2 cellular contexts compared by ENCODE assay signal in the genomic region with DNA sequence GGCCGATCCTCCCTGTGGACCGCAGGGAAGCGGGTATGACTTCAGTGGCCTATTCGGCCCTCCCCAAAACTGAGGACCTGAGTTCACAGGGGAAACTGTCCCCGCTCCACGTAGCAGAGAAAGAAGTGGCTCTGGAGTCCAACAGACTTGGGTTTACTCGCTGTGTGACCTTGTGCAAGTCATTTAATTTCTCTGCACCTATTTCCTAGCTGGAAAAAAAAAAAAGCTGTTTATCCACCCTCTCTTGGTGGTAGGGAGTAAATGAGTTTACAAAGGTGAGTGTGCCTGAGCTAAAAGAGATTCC.
TF ChIP-seq lines count a peak whose summit lies in the region.

No MANE protein-coding gene starts in this region.

TF ChIP-seq in A549, 52 proteins besides CTCF, POLR2A, EP300 and RAD21:
- TF ChIP-seq SREBF2 (IDR thresholded peaks at IDR 0.05) = no peak
- TF ChIP-seq ZNF302 (CRISPR knock-in tag; IDR thresholded peaks at IDR 0.05) = no peak
- no peak for TF ChIP-seq HEYL (CRISPR knock-in tag; IDR thresholded peaks at IDR 0.05)
- TF ChIP-seq HOXB13 (CRISPR knock-in tag; IDR thresholded peaks at IDR 0.05; ENCODE audit: low read depth) = no peak
- TF ChIP-seq MAZ (IDR thresholded peaks at IDR 0.05; ENCODE audit: borderline replicate concordance, low read depth, low read length) = no peak
- no peak for TF ChIP-seq ZFP36 (IDR thresholded peaks at IDR 0.05; ENCODE audit: borderline replicate concordance, partially characterized antibody)
- TF ChIP-seq FOSB (CRISPR knock-in tag; IDR thresholded peaks at IDR 0.05) = no peak
- no peak for TF ChIP-seq MYC (IDR thresholded peaks at IDR 0.05; ENCODE audit: borderline replicate concordance, low read length)
- TF ChIP-seq JUNB (IDR thresholded peaks at IDR 0.05) = no peak
- no peak for TF ChIP-seq ZSCAN20 (CRISPR knock-in tag; IDR thresholded peaks at IDR 0.05)
- no peak for TF ChIP-seq KDM5A (IDR thresholded peaks at IDR 0.05)
- no peak for TF ChIP-seq BCL3 (IDR thresholded peaks at IDR 0.05)
- TF ChIP-seq MAX (IDR thresholded peaks at IDR 0.05) = no peak

TF ChIP-seq in IMR-90, 13 proteins besides CTCF, POLR2A, EP300 and RAD21:
- TF ChIP-seq CHD1 (IDR thresholded peaks at IDR 0.05; ENCODE audit: low read depth, low read length) (no peak), MAFK (IDR thresholded peaks at IDR 0.05; ENCODE audit: low read depth, low read length) (no peak), FOS (IDR thresholded peaks at IDR 0.05; ENCODE audit: low read depth, low read length) (no peak), SMC3 (IDR thresholded peaks at IDR 0.05; ENCODE audit: low read depth, low read length) (no peak), MXI1 (IDR thresholded peaks at IDR 0.05; ENCODE audit: borderline replicate concordance, low read depth, low read length) (no peak), CEBPB (IDR thresholded peaks at IDR 0.05; ENCODE audit: low read depth, low read length) (no peak), NFE2L2 (IDR thresholded peaks at IDR 0.05; ENCODE audit: low read depth, low read length) (no peak), USF2 (IDR thresholded peaks at IDR 0.05; ENCODE audit: low read depth, low read length) (no peak), RFX5 (IDR thresholded peaks at IDR 0.05; ENCODE audit: low read depth, low read length) (no peak), MAZ (IDR thresholded peaks at IDR 0.05; ENCODE audit: borderline replicate concordance, low read depth, low read length) (no peak), BHLHE40 (IDR thresholded peaks at IDR 0.05; ENCODE audit: low read depth, low read length) (no peak), RCOR1 (IDR thresholded peaks at IDR 0.05; ENCODE audit: insufficient replicate concordance, low read length) (no peak)
- TF ChIP-seq, protein P1, sequence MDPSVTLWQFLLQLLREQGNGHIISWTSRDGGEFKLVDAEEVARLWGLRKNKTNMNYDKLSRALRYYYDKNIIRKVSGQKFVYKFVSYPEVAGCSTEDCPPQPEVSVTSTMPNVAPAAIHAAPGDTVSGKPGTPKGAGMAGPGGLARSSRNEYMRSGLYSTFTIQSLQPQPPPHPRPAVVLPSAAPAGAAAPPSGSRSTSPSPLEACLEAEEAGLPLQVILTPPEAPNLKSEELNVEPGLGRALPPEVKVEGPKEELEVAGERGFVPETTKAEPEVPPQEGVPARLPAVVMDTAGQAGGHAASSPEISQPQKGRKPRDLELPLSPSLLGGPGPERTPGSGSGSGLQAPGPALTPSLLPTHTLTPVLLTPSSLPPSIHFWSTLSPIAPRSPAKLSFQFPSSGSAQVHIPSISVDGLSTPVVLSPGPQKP (IDR thresholded peaks at IDR 0.05; ENCODE audit: borderline replicate concordance, low read depth, low read length) = no peak
